In genomic region chr1:212432706-212433576, GRCh38 we compare ENCODE assay signal across 8 cellular contexts. TPM values are rescaled to one million over a fixed set of nuclear protein-coding genes. Genes with fewer than 3 reads are reported as not detected.
A peak's percentile ranks its signal among the peaks of the same experiment; 100 is the strongest.
DNase-seq lines count a peak whose midpoint lies in the region; ATAC-seq, FAIRE-seq and TF ChIP-seq lines count a peak whose summit lies in the region.

TSS of gene NENF (plus strand) at chr1:212432920. CDS start at chr1:212432944, 24 bp downstream.

- peaks cover 31% of the 10 kb centered on the region for H3K4me1 ChIP-seq in Loucy (ENCODE audit: insufficient read depth, low read length, poor library complexity, severe bottlenecking)
- H3K4me1 ChIP-seq in trophoblast cell (ENCODE audit: control insufficient read depth in 1 of 2, insufficient read depth in 2 of 2, low read length in 2 of 2), result peaks cover 0 to 6% of the 10 kb centered on the region in 2 experiments
- H3K4me1 ChIP-seq in tibial nerve, result peaks cover 0 to 21% (median 6%) of the 10 kb centered on the region in 4 donors

- H2BK120ac ChIP-seq in trophoblast cell (ENCODE audit: insufficient read depth, low read length, poor library complexity), result no peak within 1 kb of the TSS

- H3K9ac ChIP-seq in Loucy (ENCODE audit: low read depth, low read length, poor library complexity, severe bottlenecking) (peak within 1 kb of the TSS; percentile 77), trophoblast cell (ENCODE audit: low read length) (peak within 1 kb of the TSS; percentile 62)

- peak; percentile 100 for ATAC-seq in activated naive CD8-positive, alpha-beta T cell treated with anti-CD3 and anti-CD28 coated beads, Interleukin-2, amount 10 ng/mL, durations not matched to agents 7 days and 5 days (ENCODE audit: low read depth)
- ATAC-seq in Right ventricle myocardium superior (ENCODE audit: poor library complexity), result peak; percentile 100

- H3K9me3 Mint-ChIP-seq in activated naive CD8-positive, alpha-beta T cell treated with anti-CD3 and anti-CD28 coated beads, Interleukin-2, amount 10 ng/mL, durations not matched to agents 7 days and 5 days, result no peaks in the 10 kb centered on the region

- H3K79me2 ChIP-seq in Loucy (ENCODE audit: insufficient read depth, low read length) (no peaks in the 10 kb centered on the region), trophoblast cell (ENCODE audit: control insufficient read depth, insufficient read depth, low read length, poor library complexity) (peaks cover 3% of the 10 kb centered on the region)

- H3K79me1 ChIP-seq in trophoblast cell (ENCODE audit: low read length), result peaks cover 1% of the 10 kb centered on the region

- peak within 1 kb of the TSS; percentile 68 for H3K14ac ChIP-seq in trophoblast cell (ENCODE audit: low read length)

- TF ChIP-seq EP300 in tibial nerve (IDR thresholded peaks at IDR 0.05), result peak in 1 of 2 donors; percentile 65

- no peak for TF ChIP-seq CTCF in Loucy (conservative IDR thresholded peaks at IDR 0.05; ENCODE audit: low read length)
- peak in 1 of 5 experiments; percentile 10 for TF ChIP-seq CTCF in tibial nerve (IDR thresholded peaks at IDR 0.05)

- H2AFZ ChIP-seq in Loucy (ENCODE audit: low read length) (peak within 1 kb of the TSS; percentile 95), trophoblast cell (ENCODE audit: insufficient read depth, low read length, poor library complexity) (peak within 1 kb of the TSS; percentile 73)

- H2AK5ac ChIP-seq in trophoblast cell (ENCODE audit: low read length), result no peak within 1 kb of the TSS

- peak within 1 kb of the TSS; percentile 78 for H3K4me3 Mint-ChIP-seq in activated naive CD8-positive, alpha-beta T cell treated with anti-CD3 and anti-CD28 coated beads, Interleukin-2, amount 10 ng/mL, durations not matched to agents 7 days and 5 days

- peaks cover 3% of the 10 kb centered on the region for H3K36me3 Mint-ChIP-seq in activated naive CD8-positive, alpha-beta T cell treated with anti-CD3 and anti-CD28 coated beads, Interleukin-2, amount 10 ng/mL, durations not matched to agents 7 days and 5 days

- WGBS in trophoblast cell (ENCODE audit: extremely low coverage, insufficient coverage, insufficient read length), result no CpG with 5 or more reads among the region's 86 CpGs
- WGBS in tibial nerve, 2 donors, result 0 to 1% methylated on average over 45 to 78 of the region's 86 CpGs

- no peaks in the 10 kb centered on the region for H3K27me3 Mint-ChIP-seq in activated naive CD8-positive, alpha-beta T cell treated with anti-CD3 and anti-CD28 coated beads, Interleukin-2, amount 10 ng/mL, durations not matched to agents 7 days and 5 days

- H3K27ac ChIP-seq in trophoblast cell (ENCODE audit: low read depth, low read length), result no peak within 1 kb of the TSS
- H3K27ac ChIP-seq in tibial nerve, result peak within 1 kb of the TSS; percentile 57 to 95 (median 90)

- H3K36me3 ChIP-seq in Loucy (ENCODE audit: insufficient read depth, low read length) (no peaks in the 10 kb centered on the region), trophoblast cell (ENCODE audit: control insufficient read depth in 1 of 2, insufficient read depth in 2 of 2, low read length in 2 of 2) (no peaks in the 10 kb centered on the region), tibial nerve (no peaks in the 10 kb centered on the region)

- H3K4ac ChIP-seq in trophoblast cell (ENCODE audit: low read depth, low read length), result peak within 1 kb of the TSS; percentile 28

- H3K9me3 ChIP-seq in Loucy (ENCODE audit: insufficient read depth, low read depth, low read length) (no peaks in the 10 kb centered on the region), trophoblast cell (ENCODE audit: insufficient read depth, low read depth, low read length) (no peaks in the 10 kb centered on the region), tibial nerve (no peaks in the 10 kb centered on the region)

- H3K18ac ChIP-seq in trophoblast cell (ENCODE audit: low read length), result no peak within 1 kb of the TSS

- POLR2A ChIA-PET in activated naive CD8-positive, alpha-beta T cell treated with anti-CD3 and anti-CD28 coated beads, Interleukin-2, amount 10 ng/mL, durations not matched to agents 7 days and 5 days (lab: Charles Lee), result interaction anchor here (1.3 to 2.1 kb wide), 3 partner anchors 9 to 397 kb away, joined by 3 to 9 read pairs (median 9); partner anchors contain the start of genes DTL, INTS7 and PACC1

- H3F3A ChIP-seq in Loucy (ENCODE audit: low read depth), result no peaks in the 10 kb centered on the region

- H4K12ac ChIP-seq in trophoblast cell (ENCODE audit: low read depth, low read length), result no peak within 1 kb of the TSS

- H3K9me2 ChIP-seq in Loucy (replicated peaks; ENCODE audit: low read depth, low read length), result no peaks in the 10 kb centered on the region

- FAIRE-seq in H54 (lab: Jason Lieb, UNC), result no peak

- H4K8ac ChIP-seq in trophoblast cell (ENCODE audit: low read depth, low read length), result peak within 1 kb of the TSS; percentile 23

- DNase-seq in GF-D8 (lab: John Stamatoyannopoulos, UW) (peak; percentile 43), H54 (ENCODE audit: insufficient read length, low spot score) (peak; percentile 93), SKM-1 treated with dmso at 0.1 percent for 144 hours (lab: John Stamatoyannopoulos, UW; ENCODE audit: unreplicated experiment) (peak; percentile 85), Right ventricle myocardium superior (peak; percentile 92), trophoblast cell (peak; percentile 82 to 90), tibial nerve (ENCODE audit: low spot score in 2 of 2) (peak; percentile 66 to 71)
- DNase-seq in activated naive CD8-positive, alpha-beta T cell treated with anti-CD3 and anti-CD28 coated beads, Interleukin-2, amount 10 ng/mL, durations not matched to agents 7 days and 5 days, result peak; percentile 89

- no peaks in the 10 kb centered on the region for H4K20me1 ChIP-seq in Loucy (ENCODE audit: insufficient read depth, low read length, poor library complexity, severe bottlenecking)

- peak within 1 kb of the TSS; percentile 97 for H3K4me2 ChIP-seq in Loucy (ENCODE audit: low read depth, low read length, poor library complexity, severe bottlenecking)
- H3K4me2 ChIP-seq in trophoblast cell (ENCODE audit: low read length), result peak within 1 kb of the TSS; percentile 92

- intact Hi-C loops in Right ventricle myocardium superior (cut with DNase I), result no loop called here

- H3K27ac Mint-ChIP-seq in activated naive CD8-positive, alpha-beta T cell treated with anti-CD3 and anti-CD28 coated beads, Interleukin-2, amount 10 ng/mL, durations not matched to agents 7 days and 5 days, result peak within 1 kb of the TSS; percentile 65

- no peak within 1 kb of the TSS for H2BK5ac ChIP-seq in trophoblast cell (ENCODE audit: low read depth, low read length, poor library complexity)

- H3K23ac ChIP-seq in trophoblast cell (ENCODE audit: low read length), result no peak within 1 kb of the TSS

- H3K4me1 Mint-ChIP-seq in activated naive CD8-positive, alpha-beta T cell treated with anti-CD3 and anti-CD28 coated beads, Interleukin-2, amount 10 ng/mL, durations not matched to agents 7 days and 5 days, result peaks cover 22% of the 10 kb centered on the region

- no peaks in the 10 kb centered on the region for H3K27me3 ChIP-seq in Loucy (ENCODE audit: insufficient read depth, low read length, poor library complexity, severe bottlenecking)
- peaks cover 4% of the 10 kb centered on the region for H3K27me3 ChIP-seq in trophoblast cell (ENCODE audit: insufficient read depth, low read length)
- H3K27me3 ChIP-seq in tibial nerve, result no peaks in the 10 kb centered on the region

- TF ChIP-seq POLR2A in H54 (IDR thresholded peaks at IDR 0.05; ENCODE audit: low read depth, low read length) (peak; percentile 85), tibial nerve (IDR thresholded peaks at IDR 0.05) (peak; percentile 86 to 93)

- H2BK12ac ChIP-seq in trophoblast cell (ENCODE audit: low read length), result no peak within 1 kb of the TSS

- H3K4me3 ChIP-seq in Loucy (ENCODE audit: low read length, poor library complexity, severe bottlenecking) (peak within 1 kb of the TSS; percentile 76), trophoblast cell (ENCODE audit: low read depth, low read length) (peak within 1 kb of the TSS; percentile 73), tibial nerve (peak within 1 kb of the TSS; percentile 51 to 94 (median 56))

- peak within 1 kb of the TSS; percentile 42 for H4K91ac ChIP-seq in trophoblast cell (ENCODE audit: low read depth, low read length)

RNA-seq across cellular contexts. Expression of gene NENF, which starts in this region (rescaled TPM):
- total RNA-seq in activated naive CD8-positive, alpha-beta T cell treated with anti-CD3 and anti-CD28 coated beads, Interleukin-2, amount 10 ng/mL, durations not matched to agents 7 days and 5 days, result 10 to 100 TPM; 30.0 to 31.1 TPM
- 106 TPM for total RNA-seq in Right ventricle myocardium superior
- polyA plus RNA-seq in trophoblast cell (2013), result 18.4 and 19.1 TPM in 2 replicates
- 100 to 1,000 TPM; 164 to 211 (median 164) TPM for total RNA-seq in tibial nerve

Comparison
In these comparisons a context has a peak if more than half of its experiments do, and no peak if none do; other contexts are left out.
1. DNase-seq: peak in every context shown above with its lines; median percentile 93 in H54; 92 in Right ventricle myocardium superior; 89 in activated naive CD8-positive, alpha-beta T cell treated with anti-CD3 and anti-CD28 coated beads, Interleukin-2, amount 10 ng/mL, durations not matched to agents 7 days and 5 days; 86 in trophoblast cell; 85 in SKM-1 treated with dmso at 0.1 percent for 144 hours; 68 in tibial nerve; 43 in GF-D8.